Comparison of ENCODE assay signal across 17 cellular contexts in genomic region chr7:121001234-121001633, GRCh38. TPM values are rescaled to one million over a fixed set of nuclear protein-coding genes. Genes with fewer than 3 reads are reported as not detected.
"Had no signal": no experiment of that assay in that cellular context is flagged by ENCODE, and none has a peak within 500 bp of the region (broad histone marks: within the 10 kb centered on the region; RNA-seq: fewer than 3 reads in every experiment).

No MANE protein-coding gene starts in this region.

- DNase-seq: activated CD4-positive, alpha-beta T cell treated with anti-CD3 and anti-CD28 coated beads for 4 hours; activated CD8-positive, alpha-beta T cell treated with anti-CD3 and anti-CD28 coated beads for 36 hours; activated gamma-delta T cell treated with Interleukin-2 at 50 U/mL for 16 hours; activated naive CD8-positive, alpha-beta T cell treated with anti-CD3 and anti-CD28 coated beads for 36 hours; activated T-cell treated with anti-CD3 and anti-CD28 coated beads, Interleukin-2, amount 50 U/mL, for 4 hours; effector memory CD4-positive, alpha-beta T cell; foreskin fibroblast; kidney glomerular epithelial cell; midbrain; naive B cell; stimulated activated CD4-positive, alpha-beta T cell treated with anti-CD3 and anti-CD28 coated beads, Interleukin-12 subunit alpha, Interleukin-12 subunit beta, amount 100 ng/mL, for 4 hours; stimulated activated CD4-positive, alpha-beta T cell treated with anti-CD3 and anti-CD28 coated beads, Interleukin-2, amount 100 ng/mL, for 24 hours; trophoblast cell had no signal

- H2AFZ ChIP-seq: neural progenitor cell had no signal

- H3K27me3 ChIP-seq: neural progenitor cell had no signal

- H3K4me3 Mint-ChIP-seq: activated CD8-positive, alpha-beta T cell treated with anti-CD3 and anti-CD28 coated beads for 36 hours; activated naive CD8-positive, alpha-beta T cell treated with anti-CD3 and anti-CD28 coated beads for 36 hours; activated T-cell treated with anti-CD3 and anti-CD28 coated beads, Interleukin-2, amount 50 U/mL, for 4 hours; dendritic cell treated with granulocyte-macrophage colony-stimulating factor and Interleukin-4, amounts not matched to agents 40 ng/mL and 50 ng/mL, for 4 days; naive B cell; neural progenitor cell; WTC11 had no signal

- H3K27ac ChIP-seq: neural progenitor cell had no signal

- H3K9ac ChIP-seq: neural progenitor cell had no signal

- H3K4me1 ChIP-seq: neural progenitor cell had no signal

- H3K27ac Mint-ChIP-seq: activated CD8-positive, alpha-beta T cell treated with anti-CD3 and anti-CD28 coated beads for 36 hours; activated naive CD8-positive, alpha-beta T cell treated with anti-CD3 and anti-CD28 coated beads for 36 hours; dendritic cell treated with granulocyte-macrophage colony-stimulating factor and Interleukin-4, amounts not matched to agents 40 ng/mL and 50 ng/mL, for 4 days; naive B cell; neural progenitor cell; WTC11 had no signal

- H3K9me3 Mint-ChIP-seq: activated CD8-positive, alpha-beta T cell treated with anti-CD3 and anti-CD28 coated beads for 36 hours; activated naive CD8-positive, alpha-beta T cell treated with anti-CD3 and anti-CD28 coated beads for 36 hours; activated T-cell treated with anti-CD3 and anti-CD28 coated beads, Interleukin-2, amount 50 U/mL, for 4 hours; dendritic cell treated with granulocyte-macrophage colony-stimulating factor and Interleukin-4, amounts not matched to agents 40 ng/mL and 50 ng/mL, for 4 days; neural progenitor cell had no signal

- ATAC-seq: activated CD8-positive, alpha-beta T cell treated with anti-CD3 and anti-CD28 coated beads for 36 hours; activated T-cell treated with anti-CD3 and anti-CD28 coated beads, Interleukin-2, amount 50 U/mL, for 4 hours; WTC11 had no signal

- H3K4me3 ChIP-seq: neural progenitor cell had no signal

- H3K4me2 ChIP-seq: neural progenitor cell had no signal

- H3K36me3 ChIP-seq: neural progenitor cell had no signal

- H3K36me3 Mint-ChIP-seq: activated naive CD8-positive, alpha-beta T cell treated with anti-CD3 and anti-CD28 coated beads for 36 hours; naive B cell; neural progenitor cell; WTC11 had no signal

RNA-seq across cellular contexts. Expression of gene CPED1, which starts 12.7 kb away (rescaled TPM):
- total RNA-seq: activated CD8-positive, alpha-beta T cell treated with anti-CD3 and anti-CD28 coated beads for 36 hours; activated naive CD8-positive, alpha-beta T cell treated with anti-CD3 and anti-CD28 coated beads for 36 hours; T-helper 2 cell treated with Interferon-gamma antibody and Interleukin-4, amounts not matched to agents 100 ng/mL and 5 ng/mL, for 36 hours had no signal
